22 cellular contexts compared by ENCODE assay signal in the genomic region with DNA sequence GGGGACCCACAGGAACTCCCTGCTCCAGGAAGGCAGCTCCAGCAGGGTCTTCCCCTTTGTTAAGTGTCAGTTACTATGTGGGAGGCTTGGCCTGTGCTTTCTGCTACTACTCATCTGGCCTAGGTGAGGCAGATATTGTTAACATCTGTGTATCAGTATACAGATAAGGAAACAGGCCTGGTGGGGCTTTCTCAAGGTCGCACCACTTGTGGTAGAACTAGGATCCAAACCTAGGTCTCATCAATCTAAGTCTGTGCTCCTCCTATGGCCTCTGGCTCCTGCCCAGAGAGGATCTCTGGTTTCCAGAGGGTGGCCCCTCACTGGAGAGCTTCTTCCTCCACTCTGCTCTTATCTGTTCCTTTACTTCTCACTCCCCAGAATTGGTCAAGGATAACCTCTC.
"Had no signal": no experiment of that assay in that cellular context is flagged by ENCODE, and none has a peak within 500 bp of the region (broad histone marks: within the 10 kb centered on the region; RNA-seq: fewer than 3 reads in every experiment).

No MANE protein-coding gene starts in this region.

- H3K27ac ChIP-seq: left ventricle myocardium inferior, neural progenitor cell, right lobe of liver, upper lobe of right lung had no signal

- DNase-seq: activated CD4-positive, alpha-beta T cell treated with anti-CD3 and anti-CD28 coated beads for 4 hours; activated CD8-positive, alpha-beta memory T cell treated with anti-CD3 and anti-CD28 coated beads for 24 hours; activated naive CD4-positive, alpha-beta T cell treated with anti-CD3 and anti-CD28 coated beads, Interleukin-2, amount 50 U/mL, for 16 hours; cerebellar nuclear complex; effector CD8-positive, alpha-beta T cell; esophagus squamous epithelium; heart right ventricle; left ventricle myocardium inferior; mammary epithelial cell; mucosa of descending colon; naive B cell; right lobe of liver; small intestine; stimulated activated CD4-positive, alpha-beta T cell treated with anti-CD3 and anti-CD28 coated beads, Interleukin-4, amount 100 ng/mL, for 24 hours; SW 1271; upper lobe of right lung had no signal

- H3K4me3 ChIP-seq: esophagus squamous epithelium, heart right ventricle, left ventricle myocardium inferior, mucosa of descending colon, neural progenitor cell, right lobe of liver, upper lobe of right lung had no signal

- ATAC-seq: heart right ventricle; mucosa of descending colon; stimulated activated memory B cell treated with anti-CD40 and anti-IgM and Interleukin-4, amounts not matched to agents 10 μg/mL and 1 μg/mL and 100 μg/mL, for 72 hours; upper lobe of right lung; WTC11 had no signal

- H3K4me2 ChIP-seq: neural progenitor cell had no signal

- H2AFZ ChIP-seq: neural progenitor cell had no signal

- H3K9ac ChIP-seq: neural progenitor cell had no signal

- H3K36me3 ChIP-seq: left ventricle myocardium inferior, neural progenitor cell, right lobe of liver, upper lobe of right lung had no signal

- H3K9me3 ChIP-seq: esophagus squamous epithelium, heart right ventricle, left ventricle myocardium inferior, mucosa of descending colon, right lobe of liver, upper lobe of right lung had no signal

- H3K36me3 Mint-ChIP-seq: naive B cell, neural progenitor cell, WTC11 had no signal

- FAIRE-seq: astrocyte, bronchial epithelial cell, small intestine had no signal

- H3K9me3 Mint-ChIP-seq: naive B cell; neural progenitor cell; stimulated activated memory B cell treated with anti-CD40 and anti-IgM and Interleukin-4, amounts not matched to agents 10 μg/mL and 1 μg/mL and 100 μg/mL, for 72 hours; T-helper 2 cell treated with Interferon-gamma antibody and Interleukin-4, amounts not matched to agents 5 μg/mL and 100 μg/mL, for 36 hours; WTC11 had no signal

- H3K27me3 Mint-ChIP-seq: stimulated activated memory B cell treated with anti-CD40 and anti-IgM and Interleukin-4, amounts not matched to agents 10 μg/mL and 1 μg/mL and 100 μg/mL, for 72 hours had no signal

- H3K4me3 Mint-ChIP-seq: naive B cell; stimulated activated memory B cell treated with anti-CD40 and anti-IgM and Interleukin-4, amounts not matched to agents 10 μg/mL and 1 μg/mL and 100 μg/mL, for 72 hours; T-helper 2 cell treated with Interferon-gamma antibody and Interleukin-4, amounts not matched to agents 5 μg/mL and 100 μg/mL, for 36 hours; WTC11 had no signal

- H3K27me3 ChIP-seq: upper lobe of right lung had no signal
